Comparison of ENCODE assay signal across 7 cellular contexts in genomic region chr17:8119575-8120519, GRCh38. TPM values are rescaled to one million over a fixed set of nuclear protein-coding genes. Genes with fewer than 3 reads are reported as not detected.
A peak's percentile ranks its signal among the peaks of the same experiment; 100 is the strongest.
DNase-seq lines count a peak whose midpoint lies in the region; ATAC-seq and TF ChIP-seq lines count a peak whose summit lies in the region.

No MANE protein-coding gene starts in this region.

- H3K9me3 Mint-ChIP-seq in activated CD8-positive, alpha-beta T cell treated with anti-CD3 and anti-CD28 coated beads, Interleukin-2, amount 10 ng/mL, durations not matched to agents 7 days and 5 days (ENCODE audit: insufficient read depth) = no peaks in the 10 kb centered on the region
- H3K9me3 Mint-ChIP-seq in effector memory CD8-positive, alpha-beta T cell = peaks cover 3 to 5% of the 10 kb centered on the region in 2 donors
- H3K9me3 Mint-ChIP-seq in mesothelial cell of epicardium = no peaks in the 10 kb centered on the region

- ATAC-seq in GM18511 (IDR thresholded peaks at IDR 0.05; ENCODE audit: unreplicated experiment) = peak; percentile 35
- peak; percentile 39 for ATAC-seq in activated CD8-positive, alpha-beta T cell treated with anti-CD3 and anti-CD28 coated beads, Interleukin-2, amount 10 ng/mL, durations not matched to agents 7 days and 5 days
- peak; percentile 66 for ATAC-seq in effector memory CD8-positive, alpha-beta T cell (replicated peaks)

- H3K4me1 Mint-ChIP-seq in activated CD8-positive, alpha-beta T cell treated with anti-CD3 and anti-CD28 coated beads, Interleukin-2, amount 10 ng/mL, durations not matched to agents 7 days and 5 days (ENCODE audit: low read depth) = peaks cover 60% of the 10 kb centered on the region
- H3K4me1 Mint-ChIP-seq in effector memory CD8-positive, alpha-beta T cell (ENCODE audit: low read depth in 2 of 2) = peaks cover 57 to 61% of the 10 kb centered on the region in 2 donors
- peaks cover 47% of the 10 kb centered on the region for H3K4me1 Mint-ChIP-seq in mesothelial cell of epicardium

- POLR2A ChIA-PET in activated CD8-positive, alpha-beta T cell treated with anti-CD3 and anti-CD28 coated beads, Interleukin-2, amount 10 ng/mL, durations not matched to agents 7 days and 5 days (lab: Charles Lee) = interaction anchor here (0.6 to 2.9 kb wide), 18 partner anchors 19 to 433 kb away, joined by 3 to 42 read pairs (median 4); partner anchors contain the start of genes CTC1, SLC25A35 and VAMP2

- peaks cover 62% of the 10 kb centered on the region for H3K27me3 Mint-ChIP-seq in activated CD8-positive, alpha-beta T cell treated with anti-CD3 and anti-CD28 coated beads, Interleukin-2, amount 10 ng/mL, durations not matched to agents 7 days and 5 days (ENCODE audit: low read depth)
- peaks cover 25 to 87% of the 10 kb centered on the region in 2 donors for H3K27me3 Mint-ChIP-seq in effector memory CD8-positive, alpha-beta T cell
- H3K27me3 Mint-ChIP-seq in mesothelial cell of epicardium (ENCODE audit: low read depth) = peaks cover 80% of the 10 kb centered on the region

- CTCF ChIA-PET in activated CD8-positive, alpha-beta T cell treated with anti-CD3 and anti-CD28 coated beads, Interleukin-2, amount 10 ng/mL, durations not matched to agents 7 days and 5 days (lab: Charles Lee) = interaction anchor here (0.6 to 6.9 kb wide), 53 partner anchors 7 to 433 kb away, joined by 3 to 93 read pairs (median 5); partner anchors contain the start of genes AURKB, BORCS6, CNTROB and CTC1

- TF ChIP-seq CTCF in mesothelial cell of epicardium (IDR thresholded peaks at IDR 0.05; ENCODE audit: unreplicated experiment) = no peak

- H3K36me3 Mint-ChIP-seq in activated CD8-positive, alpha-beta T cell treated with anti-CD3 and anti-CD28 coated beads, Interleukin-2, amount 10 ng/mL, durations not matched to agents 7 days and 5 days (ENCODE audit: low read depth) = peaks cover 5% of the 10 kb centered on the region
- H3K36me3 Mint-ChIP-seq in effector memory CD8-positive, alpha-beta T cell (ENCODE audit: insufficient read depth) = peaks cover 54% of the 10 kb centered on the region
- H3K36me3 Mint-ChIP-seq in mesothelial cell of epicardium = no peaks in the 10 kb centered on the region

- H3K4me3 Mint-ChIP-seq in activated CD8-positive, alpha-beta T cell treated with anti-CD3 and anti-CD28 coated beads, Interleukin-2, amount 10 ng/mL, durations not matched to agents 7 days and 5 days = peak overlapping the region; percentile 89
- H3K4me3 Mint-ChIP-seq in effector memory CD8-positive, alpha-beta T cell = peak overlapping the region; percentile 91 to 92
- peak overlapping the region; percentile 92 for H3K4me3 Mint-ChIP-seq in mesothelial cell of epicardium

- H3K27ac Mint-ChIP-seq in activated CD8-positive, alpha-beta T cell treated with anti-CD3 and anti-CD28 coated beads, Interleukin-2, amount 10 ng/mL, durations not matched to agents 7 days and 5 days = peak overlapping the region; percentile 95
- peak overlapping the region; percentile 100 for H3K27ac Mint-ChIP-seq in effector memory CD8-positive, alpha-beta T cell
- H3K27ac Mint-ChIP-seq in mesothelial cell of epicardium = peak overlapping the region; percentile 87

- DNase-seq in HK-2 (ENCODE audit: unreplicated experiment) = peak; percentile 93
- DNase-seq in NCI-H82 treated with DMSO at 0.1 percent for 48 hours (lab: John Stamatoyannopoulos, UW; ENCODE audit: unreplicated experiment) = peak; percentile 95
- peak; percentile 93 for DNase-seq in activated CD8-positive, alpha-beta T cell treated with anti-CD3 and anti-CD28 coated beads, Interleukin-2, amount 10 ng/mL, durations not matched to agents 7 days and 5 days
- peak; percentile 86 to 89 (median 88) for DNase-seq in effector memory CD8-positive, alpha-beta T cell
- DNase-seq in mesothelial cell of epicardium (ENCODE audit: low spot score in 2 of 2, unreplicated experiment in 2 of 2) = peak; percentile 65 to 94
- DNase-seq in stimulated activated CD8-positive, alpha-beta memory T cell treated with anti-CD3 and anti-CD28 coated beads, Interleukin-15, amount 100 ng/mL, for 1 hour (ENCODE audit: low read depth) = peak; percentile 70

RNA-seq across cellular contexts. Expression of gene ALOXE3, which starts 1.5 kb away (rescaled TPM):
- not detected for total RNA-seq in activated CD8-positive, alpha-beta T cell treated with anti-CD3 and anti-CD28 coated beads, Interleukin-2, amount 10 ng/mL, durations not matched to agents 7 days and 5 days
- 0.09 to 0.13 TPM in 2 of 3 replicates, not detected in the other for total RNA-seq in mesothelial cell of epicardium

RNA-seq across cellular contexts. Expression of gene HES7, which starts 4.1 kb away (rescaled TPM):
- under 1 TPM in 1 of 2 experiments, not detected in 1; 0.29 TPM for total RNA-seq in activated CD8-positive, alpha-beta T cell treated with anti-CD3 and anti-CD28 coated beads, Interleukin-2, amount 10 ng/mL, durations not matched to agents 7 days and 5 days
- 0.45 to 0.75 TPM (median 0.66 TPM) in 3 replicates for total RNA-seq in mesothelial cell of epicardium

RNA-seq across cellular contexts. Expression of gene ALOX12B, which starts 32.3 kb away (rescaled TPM):
- under 1 TPM; 0.26 to 0.47 TPM for total RNA-seq in activated CD8-positive, alpha-beta T cell treated with anti-CD3 and anti-CD28 coated beads, Interleukin-2, amount 10 ng/mL, durations not matched to agents 7 days and 5 days
- 0.70 TPM in 1 of 3 replicates, not detected in the others for total RNA-seq in mesothelial cell of epicardium

RNA-seq across cellular contexts. Expression of gene PER1, which starts 32.4 kb away (rescaled TPM):
- 10 to 100 TPM; 35.0 to 38.1 TPM for total RNA-seq in activated CD8-positive, alpha-beta T cell treated with anti-CD3 and anti-CD28 coated beads, Interleukin-2, amount 10 ng/mL, durations not matched to agents 7 days and 5 days
- total RNA-seq in mesothelial cell of epicardium = 55.2 to 70.2 TPM (median 58.0 TPM) in 3 replicates

RNA-seq across cellular contexts. Expression of gene VAMP2, which starts 42.9 kb away (rescaled TPM):
- 10 to 100 TPM; 56.3 to 56.7 TPM for total RNA-seq in activated CD8-positive, alpha-beta T cell treated with anti-CD3 and anti-CD28 coated beads, Interleukin-2, amount 10 ng/mL, durations not matched to agents 7 days and 5 days
- total RNA-seq in mesothelial cell of epicardium = 51.3 to 55.3 TPM (median 54.8 TPM) in 3 replicates

Comparison
In these comparisons a context has a peak if more than half of its experiments do, and no peak if none do; other contexts are left out.
1. Peak in every context shown above with its lines: DNase-seq and ATAC-seq.